17 cellular contexts compared by ENCODE assay signal in genomic region chr10:77634939-77635338, GRCh38. TPM values are rescaled to one million over a fixed set of nuclear protein-coding genes. Genes with fewer than 3 reads are reported as not detected.
DNase-seq lines count a peak whose midpoint lies in the region; ATAC-seq, FAIRE-seq and TF ChIP-seq lines count a peak whose summit lies in the region.
"Had no signal": no experiment of that assay in that cellular context is flagged by ENCODE, and none has a peak within 500 bp of the region (broad histone marks: within the 10 kb centered on the region; RNA-seq: fewer than 3 reads in every experiment).

No MANE protein-coding gene starts in this region.

- H3K9me3 ChIP-seq in MG63 (no peaks in the 10 kb centered on the region), thoracic aorta (no peaks in the 10 kb centered on the region)

- H3K4me3 Mint-ChIP-seq in nephron progenitor cell, result peak overlapping the region; percentile 8
- H3K4me3 Mint-ChIP-seq: stimulated activated naive CD8-positive, alpha-beta T cell treated with anti-CD3 and anti-CD28 coated beads, Interleukin-15, amount 100 ng/mL, for 72 hours had no signal

- peak overlapping the region; percentile 82 to 89 for H3K27ac ChIP-seq in thoracic aorta

- TF ChIP-seq CTCF in nephron progenitor cell (IDR thresholded peaks at IDR 0.05), result no peak
- no peak for TF ChIP-seq CTCF in thoracic aorta (IDR thresholded peaks at IDR 0.05)

- H3K4me1 Mint-ChIP-seq in nephron progenitor cell, result peaks cover 42% of the 10 kb centered on the region

- H3K27me3 Mint-ChIP-seq in nephron progenitor cell (ENCODE audit: low read depth, poor library complexity), result peaks cover 74% of the 10 kb centered on the region

- ATAC-seq in thoracic aorta (ENCODE audit: insufficient number of reproducible peaks, low FRiP score, low read depth), result no peak
- ATAC-seq: left lobe of liver; sciatic nerve; stimulated activated naive CD8-positive, alpha-beta T cell treated with anti-CD3 and anti-CD28 coated beads, Interleukin-15, amount 100 ng/mL, for 72 hours had no signal

- in situ Hi-C loops in ACHN (cut with HindIII; ENCODE audit: low pct_ligation_motif_present, low pct_unique_long_range_greater_than_20kb, low sequenced_read_pairs), result no loop called here

- H3K4me1 ChIP-seq in thoracic aorta (ENCODE audit: control insufficient read depth in 1 of 2, low read depth in 2 of 2), result peaks cover 29 to 67% of the 10 kb centered on the region in 2 donors

- H3K9me3 Mint-ChIP-seq in nephron progenitor cell, result no peaks in the 10 kb centered on the region
- H3K9me3 Mint-ChIP-seq: stimulated activated naive CD8-positive, alpha-beta T cell treated with anti-CD3 and anti-CD28 coated beads, Interleukin-15, amount 100 ng/mL, for 72 hours had no signal

- H3K27ac Mint-ChIP-seq in nephron progenitor cell, result no peak overlapping the region
- H3K27ac Mint-ChIP-seq: stimulated activated naive CD8-positive, alpha-beta T cell treated with anti-CD3 and anti-CD28 coated beads, Interleukin-15, amount 100 ng/mL, for 72 hours had no signal

- FAIRE-seq in endometrium (lab: Jason Lieb, UNC), result peak; percentile 4
- FAIRE-seq: frontal cortex had no signal

- H3K36me3 Mint-ChIP-seq in nephron progenitor cell (ENCODE audit: low read depth), result no peaks in the 10 kb centered on the region

- H3K36me3 ChIP-seq in MG63 (peaks cover 14% of the 10 kb centered on the region), thoracic aorta (no peaks in the 10 kb centered on the region)

- DNase-seq in MG63, result no peak
- no peak for DNase-seq in nephron progenitor cell
- DNase-seq in thoracic aorta (ENCODE audit: low spot score), result no peak
- DNase-seq in MV-4-11 (lab: John Stamatoyannopoulos, UW), result no peak
- no peak for DNase-seq in NCI-H1092 treated with DMSO at 0.1 percent for 48 hours (lab: John Stamatoyannopoulos, UW)
- DNase-seq in amniotic stem cell (lab: John Stamatoyannopoulos, UW), result no peak
- DNase-seq in ACHN, result no peak
- DNase-seq: activated naive CD4-positive, alpha-beta T cell treated with Interleukin-2 at 50 U/mL for 16 hours; anterior cingulate cortex; NCI-H1930; stimulated activated CD4-positive, alpha-beta T cell treated with anti-CD3 and anti-CD28 coated beads, Interleukin-1b, Interleukin-23, amount 100 ng/mL, for 48 hours; stimulated activated naive CD8-positive, alpha-beta T cell treated with anti-CD3 and anti-CD28 coated beads, Interleukin-15, amount 100 ng/mL, for 72 hours; T-helper 1 cell had no signal

- H3K4me3 ChIP-seq in MG63 (peak overlapping the region; percentile 90), thoracic aorta (peak overlapping the region; percentile 86)

- no peaks in the 10 kb centered on the region for H3K27me3 ChIP-seq in MG63
- H3K27me3 ChIP-seq in thoracic aorta (replicated peaks; ENCODE audit: insufficient read depth), result no peaks in the 10 kb centered on the region

RNA-seq across cellular contexts. Expression of gene KCNMA1, which starts 2.7 kb away (rescaled TPM):
- total RNA-seq in MG63 (2014; rRNA removed; shearing (Covaris generic); ENCODE audit: low replicate concordance), result 40.8 and 58.6 TPM in 2 replicates
- total RNA-seq in thoracic aorta, result 100 to 1,000 TPM; 168 to 188 TPM
